Comparison of ENCODE assay signal across 1 cellular context in the genomic region with DNA sequence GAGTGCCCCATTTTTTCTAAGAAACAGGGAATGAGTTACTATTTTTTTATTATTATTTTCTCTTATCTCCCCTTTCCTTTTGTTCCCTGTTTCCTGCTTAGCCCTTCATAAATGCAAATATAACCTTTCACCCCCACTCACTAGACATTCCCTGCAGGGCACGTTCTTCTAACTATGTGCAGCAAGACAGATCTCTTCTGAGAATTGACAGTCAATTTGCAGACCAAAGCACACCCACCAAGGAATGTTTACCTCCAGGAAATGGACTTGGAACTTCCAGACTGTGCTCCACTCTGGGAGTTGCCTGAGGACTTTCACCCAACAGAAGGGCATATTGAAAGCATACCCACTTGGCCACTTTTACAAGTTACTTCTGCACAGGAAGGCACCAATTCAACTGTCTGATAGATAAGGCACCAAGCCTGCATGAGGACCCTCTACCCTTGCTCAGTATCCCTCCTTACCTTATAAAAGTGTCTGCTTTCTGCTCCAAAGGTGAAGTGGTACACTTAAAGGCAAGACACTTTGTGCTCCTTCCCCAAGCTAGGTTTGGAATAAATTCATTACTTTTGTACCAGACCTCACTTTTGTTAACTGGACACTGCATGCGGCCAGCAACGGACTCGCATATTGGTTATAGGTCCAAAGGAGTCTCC.
A peak's percentile ranks its signal among the peaks of the same experiment; 100 is the strongest.
TF ChIP-seq lines count a peak whose summit lies in the region.

No MANE protein-coding gene starts in this region.

TF ChIP-seq in HepG2, 621 proteins besides CTCF, POLR2A, EP300 and RAD21 (continued from another document and continues in another):
- TF ChIP-seq YEATS2 (CRISPR knock-in tag; IDR thresholded peaks at IDR 0.05; ENCODE audit: borderline replicate concordance) (no peak), KLF11 (CRISPR knock-in tag; IDR thresholded peaks at IDR 0.05) (no peak), ZNF430 (CRISPR knock-in tag; IDR thresholded peaks at IDR 0.05) (peak; percentile 60), HNRNPH1 (optimal IDR thresholded peaks at IDR 0.05; ENCODE audit: low read depth, low read length) (no peak), ZBTB44 (CRISPR knock-in tag; IDR thresholded peaks at IDR 0.05) (no peak), ZBTB21 (CRISPR knock-in tag; IDR thresholded peaks at IDR 0.05) (no peak), YEATS4 (CRISPR knock-in tag; IDR thresholded peaks at IDR 0.05; ENCODE audit: borderline replicate concordance) (no peak; the same call in 1 of the 2 replicates), SP5 (CRISPR knock-in tag; IDR thresholded peaks at IDR 0.05; ENCODE audit: borderline replicate concordance, low read depth) (no peak), CBX2 (IDR thresholded peaks at IDR 0.05; ENCODE audit: low read depth, low read length) (no peak), CBX2 (CRISPR knock-in tag; IDR thresholded peaks at IDR 0.05; ENCODE audit: low read depth) (no peak), ELF1 (CRISPR knock-in tag; IDR thresholded peaks at IDR 0.05) (0 out of 2 replicates have a peak, but pooled peaks have one; percentile 24), GATA4 (IDR thresholded peaks at IDR 0.05; ENCODE audit: borderline replicate concordance, low read depth) (peak; percentile 60; the same call in 1 of the 2 replicates), SOX6 (IDR thresholded peaks at IDR 0.05) (no peak), SOX6 (CRISPR knock-in tag; IDR thresholded peaks at IDR 0.05) (peak; percentile 95), ZNF607 (CRISPR knock-in tag; IDR thresholded peaks at IDR 0.05; ENCODE audit: borderline replicate concordance) (peak; percentile 74; the same call in 1 of the 2 replicates), HIC2 (CRISPR knock-in tag; IDR thresholded peaks at IDR 0.05; ENCODE audit: low read depth) (peak; percentile 67; the same call in 1 of the 2 replicates), ZGPAT (CRISPR knock-in tag; IDR thresholded peaks at IDR 0.05) (peak; percentile 86), ZKSCAN8 (CRISPR knock-in tag; IDR thresholded peaks at IDR 0.05; ENCODE audit: borderline replicate concordance) (0 out of 2 replicates have a peak, but pooled peaks have one; percentile 16), MYC (CRISPR knock-in tag; IDR thresholded peaks at IDR 0.05; ENCODE audit: borderline replicate concordance) (0 out of 2 replicates have a peak, but pooled peaks have one; percentile 11), THAP11 (CRISPR knock-in tag; IDR thresholded peaks at IDR 0.05) (no peak), TARDBP (CRISPR knock-in tag; IDR thresholded peaks at IDR 0.05) (peak; percentile 78), CENPT (CRISPR knock-in tag; IDR thresholded peaks at IDR 0.05; ENCODE audit: low read depth) (no peak), ZFP90 (CRISPR knock-in tag; IDR thresholded peaks at IDR 0.05; ENCODE audit: borderline replicate concordance) (no peak), TBL1XR1 (IDR thresholded peaks at IDR 0.05; ENCODE audit: borderline replicate concordance, low read length, partially characterized antibody) (no peak), ZNF205 (CRISPR knock-in tag; IDR thresholded peaks at IDR 0.05) (no peak), ZNF12 (CRISPR knock-in tag; IDR thresholded peaks at IDR 0.05) (no peak), ZIK1 (CRISPR knock-in tag; IDR thresholded peaks at IDR 0.05; ENCODE audit: borderline replicate concordance, low read depth) (no peak), SRF (IDR thresholded peaks at IDR 0.05; ENCODE audit: low read depth, low read length) (no peak), PHF8 (CRISPR knock-in tag; IDR thresholded peaks at IDR 0.05) (no peak), TRIM24 (CRISPR knock-in tag; IDR thresholded peaks at IDR 0.05) (no peak), SPEN (CRISPR knock-in tag; IDR thresholded peaks at IDR 0.05; ENCODE audit: low read depth) (peak; percentile 49; the same call in 1 of the 2 replicates), ZNF281 (CRISPR knock-in tag; IDR thresholded peaks at IDR 0.05; ENCODE audit: borderline replicate concordance) (peak; percentile 35; the same call in 1 of the 2 replicates), ZMAT3 (CRISPR knock-in tag; conservative IDR thresholded peaks at IDR 0.05) (no peak), TP53 (CRISPR knock-in tag; conservative IDR thresholded peaks at IDR 0.05) (no peak), NFATC3 (CRISPR knock-in tag; IDR thresholded peaks at IDR 0.05) (no peak)
- TF ChIP-seq, protein P1, sequence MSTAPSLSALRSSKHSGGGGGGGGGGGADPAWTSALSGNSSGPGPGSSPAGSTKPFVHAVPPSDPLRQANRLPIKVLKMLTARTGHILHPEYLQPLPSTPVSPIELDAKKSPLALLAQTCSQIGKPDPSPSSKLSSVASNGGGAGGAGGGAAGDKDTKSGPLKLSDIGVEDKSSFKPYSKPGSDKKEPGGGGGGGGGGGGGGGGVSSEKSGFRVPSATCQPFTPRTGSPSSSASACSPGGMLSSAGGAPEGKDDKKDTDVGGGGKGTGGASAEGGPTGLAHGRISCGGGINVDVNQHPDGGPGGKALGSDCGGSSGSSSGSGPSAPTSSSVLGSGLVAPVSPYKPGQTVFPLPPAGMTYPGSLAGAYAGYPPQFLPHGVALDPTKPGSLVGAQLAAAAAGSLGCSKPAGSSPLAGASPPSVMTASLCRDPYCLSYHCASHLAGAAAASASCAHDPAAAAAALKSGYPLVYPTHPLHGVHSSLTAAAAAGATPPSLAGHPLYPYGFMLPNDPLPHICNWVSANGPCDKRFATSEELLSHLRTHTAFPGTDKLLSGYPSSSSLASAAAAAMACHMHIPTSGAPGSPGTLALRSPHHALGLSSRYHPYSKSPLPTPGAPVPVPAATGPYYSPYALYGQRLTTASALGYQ (CRISPR knock-in tag; IDR thresholded peaks at IDR 0.05) = peak; percentile 81; the same call in 1 of the 2 replicates
- TF ChIP-seq, protein P2, sequence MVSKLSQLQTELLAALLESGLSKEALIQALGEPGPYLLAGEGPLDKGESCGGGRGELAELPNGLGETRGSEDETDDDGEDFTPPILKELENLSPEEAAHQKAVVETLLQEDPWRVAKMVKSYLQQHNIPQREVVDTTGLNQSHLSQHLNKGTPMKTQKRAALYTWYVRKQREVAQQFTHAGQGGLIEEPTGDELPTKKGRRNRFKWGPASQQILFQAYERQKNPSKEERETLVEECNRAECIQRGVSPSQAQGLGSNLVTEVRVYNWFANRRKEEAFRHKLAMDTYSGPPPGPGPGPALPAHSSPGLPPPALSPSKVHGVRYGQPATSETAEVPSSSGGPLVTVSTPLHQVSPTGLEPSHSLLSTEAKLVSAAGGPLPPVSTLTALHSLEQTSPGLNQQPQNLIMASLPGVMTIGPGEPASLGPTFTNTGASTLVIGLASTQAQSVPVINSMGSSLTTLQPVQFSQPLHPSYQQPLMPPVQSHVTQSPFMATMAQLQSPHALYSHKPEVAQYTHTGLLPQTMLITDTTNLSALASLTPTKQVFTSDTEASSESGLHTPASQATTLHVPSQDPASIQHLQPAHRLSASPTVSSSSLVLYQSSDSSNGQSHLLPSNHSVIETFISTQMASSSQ (IDR thresholded peaks at IDR 0.05; ENCODE audit: low read depth) = peak; percentile 51
- TF ChIP-seq, protein P2 (CRISPR knock-in tag; IDR thresholded peaks at IDR 0.05; ENCODE audit: borderline replicate concordance) = no peak
- TF ChIP-seq, protein P3, sequence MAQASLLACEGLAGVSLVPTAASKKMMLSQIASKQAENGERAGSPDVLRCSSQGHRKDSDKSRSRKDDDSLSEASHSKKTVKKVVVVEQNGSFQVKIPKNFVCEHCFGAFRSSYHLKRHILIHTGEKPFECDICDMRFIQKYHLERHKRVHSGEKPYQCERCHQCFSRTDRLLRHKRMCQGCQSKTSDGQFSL (CRISPR knock-in tag; IDR thresholded peaks at IDR 0.05) = no peak
- TF ChIP-seq, protein P4, sequence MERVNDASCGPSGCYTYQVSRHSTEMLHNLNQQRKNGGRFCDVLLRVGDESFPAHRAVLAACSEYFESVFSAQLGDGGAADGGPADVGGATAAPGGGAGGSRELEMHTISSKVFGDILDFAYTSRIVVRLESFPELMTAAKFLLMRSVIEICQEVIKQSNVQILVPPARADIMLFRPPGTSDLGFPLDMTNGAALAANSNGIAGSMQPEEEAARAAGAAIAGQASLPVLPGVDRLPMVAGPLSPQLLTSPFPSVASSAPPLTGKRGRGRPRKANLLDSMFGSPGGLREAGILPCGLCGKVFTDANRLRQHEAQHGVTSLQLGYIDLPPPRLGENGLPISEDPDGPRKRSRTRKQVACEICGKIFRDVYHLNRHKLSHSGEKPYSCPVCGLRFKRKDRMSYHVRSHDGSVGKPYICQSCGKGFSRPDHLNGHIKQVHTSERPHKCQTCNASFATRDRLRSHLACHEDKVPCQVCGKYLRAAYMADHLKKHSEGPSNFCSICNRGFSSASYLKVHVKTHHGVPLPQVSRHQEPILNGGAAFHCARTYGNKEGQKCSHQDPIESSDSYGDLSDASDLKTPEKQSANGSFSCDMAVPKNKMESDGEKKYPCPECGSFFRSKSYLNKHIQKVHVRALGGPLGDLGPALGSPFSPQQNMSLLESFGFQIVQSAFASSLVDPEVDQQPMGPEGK (CRISPR knock-in tag; IDR thresholded peaks at IDR 0.05) = peak; percentile 53; the same call in 1 of the 2 replicates
